Comparison of ENCODE assay signal across 24 cellular contexts in genomic region chr1:80579055-80579454, GRCh38.
"Had no signal": no experiment of that assay in that cellular context is flagged by ENCODE, and none has a peak within 500 bp of the region (broad histone marks: within the 10 kb centered on the region; RNA-seq: fewer than 3 reads in every experiment).

No MANE protein-coding gene starts in this region.

- H3K9me3 ChIP-seq: colonic mucosa, esophagus muscularis mucosa, gastroesophageal sphincter, lower lobe of right lung, mucosa of descending colon had no signal

- H3K4me1 ChIP-seq: colonic mucosa, esophagus muscularis mucosa, foreskin keratinocyte, gastroesophageal sphincter, heart left ventricle, left lung, lower lobe of right lung had no signal

- H2AFZ ChIP-seq: hepatocyte had no signal

- H3K4me2 ChIP-seq: hepatocyte had no signal

- H3K79me2 ChIP-seq: hepatocyte had no signal

- H3K27ac ChIP-seq: colonic mucosa, dorsolateral prefrontal cortex, esophagus muscularis mucosa, foreskin keratinocyte, gastroesophageal sphincter, heart left ventricle, hepatocyte, left lung, lower lobe of right lung had no signal

- H3K27me3 ChIP-seq: colonic mucosa, dorsolateral prefrontal cortex, esophagus muscularis mucosa, foreskin keratinocyte, gastroesophageal sphincter, heart left ventricle, hepatocyte, left lung had no signal

- DNase-seq: colonic mucosa; cortex of kidney; dermis blood vessel endothelial cell; dorsolateral prefrontal cortex; effector CD4-positive, alpha-beta T cell; effector memory CD4-positive, alpha-beta T cell; foreskin keratinocyte; heart left ventricle; hypothalamus; immature natural killer cell; islet precursor cell; kidney; kidney glomerular epithelial cell; left cardiac atrium; left lung; left ventricle myocardium superior; lower lobe of right lung; mesenchymal stem cell; mucosa of descending colon; naive B cell; naive thymus-derived CD8-positive, alpha-beta T cell had no signal

- H3K36me3 ChIP-seq: colonic mucosa, esophagus muscularis mucosa, gastroesophageal sphincter, heart left ventricle, left lung, lower lobe of right lung had no signal

- H3K4me3 ChIP-seq: colonic mucosa, dorsolateral prefrontal cortex, esophagus muscularis mucosa, gastroesophageal sphincter, heart left ventricle, hepatocyte, left lung, lower lobe of right lung, mucosa of descending colon had no signal
